ENCODE assay signal across 26 cellular contexts in the genomic region with DNA sequence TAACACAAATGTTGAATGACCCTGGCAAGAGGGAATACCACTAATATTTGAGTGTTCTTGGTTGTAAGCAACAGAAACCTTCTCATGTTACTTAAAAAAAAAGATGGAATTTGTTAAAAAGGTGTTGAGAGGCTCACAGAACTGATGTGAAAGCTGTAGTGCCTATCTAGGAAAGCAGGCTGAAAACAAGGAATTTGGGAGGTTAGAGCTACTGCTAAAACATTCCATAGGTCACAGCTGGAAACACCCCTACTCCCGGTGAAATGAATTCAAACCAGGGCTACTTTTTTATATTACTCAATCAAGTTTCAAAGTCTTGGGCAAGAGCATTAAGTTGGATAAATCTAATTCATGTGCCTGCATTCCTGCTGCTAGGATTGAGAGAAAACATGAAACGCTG.
"Had no signal": no experiment of that assay in that cellular context is flagged by ENCODE, and none has a peak within 500 bp of the region (broad histone marks: within the 10 kb centered on the region; RNA-seq: fewer than 3 reads in every experiment).

No MANE protein-coding gene starts in this region.

- ATAC-seq: effector memory CD8-positive, alpha-beta T cell; heart right ventricle; left colon; lower lobe of right lung; natural killer cell; right cardiac atrium; stimulated activated effector memory CD8-positive, alpha-beta T cell treated with anti-CD3 and anti-CD28 coated beads, Interleukin-12 subunit alpha, Interleukin-12 subunit beta, amount 100 ng/mL, for 72 hours had no signal

- H3K4me1 ChIP-seq: heart right ventricle, left ventricle myocardium inferior, lower lobe of right lung, parathyroid adenoma, sigmoid colon, stomach, thyroid gland, vagina had no signal

- H3K27ac ChIP-seq: heart right ventricle, left ventricle myocardium inferior, lower lobe of right lung, neutrophil, parathyroid adenoma, sigmoid colon, stomach, thyroid gland, vagina had no signal

- H3K4me3 ChIP-seq: heart right ventricle, left ventricle myocardium inferior, lower lobe of right lung, sigmoid colon, stomach, thyroid gland, vagina had no signal

- H3K36me3 Mint-ChIP-seq: immature natural killer cell; natural killer cell; stimulated activated effector memory CD8-positive, alpha-beta T cell treated with anti-CD3 and anti-CD28 coated beads, Interleukin-12 subunit alpha, Interleukin-12 subunit beta, amount 100 ng/mL, for 72 hours had no signal

- H2AFZ ChIP-seq: parathyroid adenoma had no signal

- H3K4me3 Mint-ChIP-seq: effector memory CD8-positive, alpha-beta T cell; immature natural killer cell; natural killer cell; stimulated activated effector memory CD8-positive, alpha-beta T cell treated with anti-CD3 and anti-CD28 coated beads, Interleukin-12 subunit alpha, Interleukin-12 subunit beta, amount 100 ng/mL, for 72 hours had no signal

- H3K36me3 ChIP-seq: heart right ventricle, left ventricle myocardium inferior, lower lobe of right lung, neutrophil, sigmoid colon, stomach, thyroid gland, vagina had no signal

- H3K79me2 ChIP-seq: parathyroid adenoma had no signal

- H3K4me1 Mint-ChIP-seq: immature natural killer cell; natural killer cell; stimulated activated effector memory CD8-positive, alpha-beta T cell treated with anti-CD3 and anti-CD28 coated beads, Interleukin-12 subunit alpha, Interleukin-12 subunit beta, amount 100 ng/mL, for 72 hours had no signal

- H3K27ac Mint-ChIP-seq: effector memory CD8-positive, alpha-beta T cell; immature natural killer cell; natural killer cell; progenitor cell of endocrine pancreas; stimulated activated effector memory CD8-positive, alpha-beta T cell treated with anti-CD3 and anti-CD28 coated beads, Interleukin-12 subunit alpha, Interleukin-12 subunit beta, amount 100 ng/mL, for 72 hours had no signal

- H3K27me3 ChIP-seq: neutrophil, sigmoid colon, stomach, thyroid gland, vagina had no signal

- DNase-seq: cortex of kidney; effector memory CD8-positive, alpha-beta T cell; foreskin melanocyte; glutamatergic neuron; heart right ventricle; hippocampal formation; immature natural killer cell; islet precursor cell; kidney glomerular epithelial cell; left colon; left ventricle myocardium inferior; lower lobe of right lung; natural killer cell; right cardiac atrium; sigmoid colon; stimulated activated CD4-positive, alpha-beta T cell treated with anti-CD3 and anti-CD28 coated beads, Interleukin-2, amount 100 ng/mL, for 24 hours; stimulated activated CD4-positive, alpha-beta T cell treated with anti-CD3 and anti-CD28 coated beads, Interleukin-4, amount 100 ng/mL, for 24 hours; stimulated activated naive CD4-positive, alpha-beta T cell treated with Interleukin-2 at 50 U/mL for 16 hours; stomach; thyroid gland; trophoblast cell had no signal

- H3K27me3 Mint-ChIP-seq: effector memory CD8-positive, alpha-beta T cell; progenitor cell of endocrine pancreas had no signal
